ENCODE assay signal across 11 cellular contexts in the genomic region with DNA sequence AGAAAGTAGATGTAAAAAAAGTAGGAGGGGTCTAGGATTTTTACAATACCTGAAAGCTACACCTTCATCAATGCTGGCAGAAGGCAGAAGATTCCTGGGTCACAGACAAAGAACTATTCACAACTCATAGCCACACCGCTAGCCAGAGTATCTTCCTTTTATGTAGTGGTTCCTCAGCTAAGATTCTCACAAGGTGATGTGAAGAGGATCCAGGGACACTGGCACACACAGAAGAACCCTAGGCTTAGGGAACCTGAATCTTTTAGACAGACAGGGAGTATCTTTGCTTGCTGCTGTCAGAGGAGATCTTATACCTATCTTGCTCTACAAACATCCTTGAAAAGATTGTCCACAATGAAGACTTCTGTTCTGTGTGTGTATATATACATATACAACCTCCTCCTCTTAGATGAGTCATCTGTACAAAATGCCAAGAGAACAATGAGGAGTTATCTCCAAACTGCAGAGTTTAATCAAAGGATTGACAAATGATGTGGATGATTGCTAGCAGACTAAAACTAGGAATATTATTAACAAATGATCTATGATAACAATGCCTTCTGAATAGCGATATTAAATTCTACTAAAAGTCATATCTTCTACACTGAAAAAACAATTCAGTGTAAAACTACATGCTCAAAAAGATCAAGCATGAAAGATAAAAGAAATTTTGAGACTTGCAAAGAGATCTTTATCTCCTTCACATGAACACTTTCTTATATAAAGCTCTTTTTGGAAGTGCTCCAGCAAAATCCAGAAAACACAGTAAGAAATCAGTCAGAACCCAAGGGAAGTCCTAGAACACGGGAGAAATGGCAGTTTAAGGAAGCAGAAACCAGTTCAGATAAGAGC.
DNase-seq lines count a peak whose midpoint lies in the region; ATAC-seq and TF ChIP-seq lines count a peak whose summit lies in the region.
"Had no signal": no experiment of that assay in that cellular context is flagged by ENCODE, and none has a peak within 500 bp of the region (broad histone marks: within the 10 kb centered on the region; RNA-seq: fewer than 3 reads in every experiment).

No MANE protein-coding gene starts in this region.

- H3K4me3 ChIP-seq in HEK293 (ENCODE audit: low read depth, low read length) (no peak overlapping the region), fibroblast of the aortic adventitia (ENCODE audit: low read depth, low read length) (no peak overlapping the region)

- no peaks in the 10 kb centered on the region for H3K36me3 ChIP-seq in HEK293 (ENCODE audit: control insufficient read depth in 2 of 2, insufficient read depth in 1 of 2, low read length in 2 of 2)

- POLR2A ChIA-PET in HEK293 (lab: Yijun Ruan, JAX), result no interaction called here

- ATAC-seq in HG03175 (IDR thresholded peaks at IDR 0.05; ENCODE audit: unreplicated experiment) (no peak), GM18505 (IDR thresholded peaks at IDR 0.05; ENCODE audit: unreplicated experiment) (no peak)

- no peak overlapping the region for H3K27ac ChIP-seq in HEK293 (ENCODE audit: extremely low read depth, low read depth, low read length)
- H3K27ac ChIP-seq: parathyroid adenoma had no signal

- CTCF ChIA-PET in HEK293 (lab: Yijun Ruan, JAX), result no interaction called here

- peak; percentile 33 for DNase-seq in A172 (ENCODE audit: low spot score)
- peak; percentile 62 for DNase-seq in SW480 (ENCODE audit: low spot score)
- DNase-seq in fibroblast of the aortic adventitia (ENCODE audit: low read depth), result peak; percentile 60
- no peak for DNase-seq in stimulated activated CD8-positive, alpha-beta memory T cell treated with anti-CD3 and anti-CD28 coated beads, Interleukin-4, amount 100 ng/mL, for 48 hours
- DNase-seq in pons (ENCODE audit: low spot score), result no peak
- DNase-seq: aorta, NCI-H1417 had no signal

- no peak for TF ChIP-seq CTCF in HEK293 (tag by site-specific recombination; IDR thresholded peaks at IDR 0.05)
- no peak for TF ChIP-seq CTCF in fibroblast of the aortic adventitia (IDR thresholded peaks at IDR 0.05; ENCODE audit: insufficient read depth, low read length)

- no peaks in the 10 kb centered on the region for H3K9me3 ChIP-seq in HEK293 (ENCODE audit: control insufficient read depth, insufficient read depth, low read depth, low read length)

- no peak for TF ChIP-seq POLR2A in GM18505 (IDR thresholded peaks at IDR 0.05; ENCODE audit: borderline replicate concordance, extremely low read depth, insufficient read depth, insufficient read length)

- H3K4me1 ChIP-seq in HEK293 (ENCODE audit: control insufficient read depth, insufficient read depth, low read length), result peaks cover 24% of the 10 kb centered on the region

TF ChIP-seq in HEK293, 187 proteins besides CTCF, POLR2A, EP300 and RAD21:
- TF ChIP-seq, protein P1, sequence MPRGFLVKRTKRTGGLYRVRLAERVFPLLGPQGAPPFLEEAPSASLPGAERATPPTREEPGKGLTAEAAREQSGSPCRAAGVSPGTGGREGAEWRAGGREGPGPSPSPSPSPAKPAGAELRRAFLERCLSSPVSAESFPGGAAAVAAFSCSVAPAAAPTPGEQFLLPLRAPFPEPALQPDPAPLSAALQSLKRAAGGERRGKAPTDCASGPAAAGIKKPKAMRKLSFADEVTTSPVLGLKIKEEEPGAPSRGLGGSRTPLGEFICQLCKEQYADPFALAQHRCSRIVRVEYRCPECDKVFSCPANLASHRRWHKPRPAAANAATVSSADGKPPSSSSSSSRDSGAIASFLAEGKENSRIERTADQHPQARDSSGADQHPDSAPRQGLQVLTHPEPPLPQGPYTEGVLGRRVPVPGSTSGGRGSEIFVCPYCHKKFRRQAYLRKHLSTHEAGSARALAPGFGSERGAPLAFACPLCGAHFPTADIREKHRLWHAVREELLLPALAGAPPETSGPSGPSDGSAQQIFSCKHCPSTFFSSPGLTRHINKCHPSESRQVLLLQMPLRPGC (tag by site-specific recombination; IDR thresholded peaks at IDR 0.05), result no peak
- TF ChIP-seq PRDM1 (tag by site-specific recombination; IDR thresholded peaks at IDR 0.05) (0 out of 2 replicates have a peak, but pooled peaks have one; percentile 13), ZNF221 (tag by site-specific recombination; IDR thresholded peaks at IDR 0.05; ENCODE audit: borderline replicate concordance) (no peak), ZBTB48 (tag by site-specific recombination; IDR thresholded peaks at IDR 0.05) (0 out of 2 replicates have a peak, but pooled peaks have one; percentile 22), SALL2 (tag by site-specific recombination; IDR thresholded peaks at IDR 0.05; ENCODE audit: borderline replicate concordance) (no peak)
- TF ChIP-seq, protein P2, sequence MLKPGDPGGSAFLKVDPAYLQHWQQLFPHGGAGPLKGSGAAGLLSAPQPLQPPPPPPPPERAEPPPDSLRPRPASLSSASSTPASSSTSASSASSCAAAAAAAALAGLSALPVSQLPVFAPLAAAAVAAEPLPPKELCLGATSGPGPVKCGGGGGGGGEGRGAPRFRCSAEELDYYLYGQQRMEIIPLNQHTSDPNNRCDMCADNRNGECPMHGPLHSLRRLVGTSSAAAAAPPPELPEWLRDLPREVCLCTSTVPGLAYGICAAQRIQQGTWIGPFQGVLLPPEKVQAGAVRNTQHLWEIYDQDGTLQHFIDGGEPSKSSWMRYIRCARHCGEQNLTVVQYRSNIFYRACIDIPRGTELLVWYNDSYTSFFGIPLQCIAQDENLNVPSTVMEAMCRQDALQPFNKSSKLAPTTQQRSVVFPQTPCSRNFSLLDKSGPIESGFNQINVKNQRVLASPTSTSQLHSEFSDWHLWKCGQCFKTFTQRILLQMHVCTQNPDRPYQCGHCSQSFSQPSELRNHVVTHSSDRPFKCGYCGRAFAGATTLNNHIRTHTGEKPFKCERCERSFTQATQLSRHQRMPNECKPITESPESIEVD (tag by site-specific recombination; IDR thresholded peaks at IDR 0.05), result peak; percentile 43

Comparison
In these comparisons a context has a peak if more than half of its experiments do, and no peak if none do; other contexts are left out.
1. DNase-seq: peak in A172 (single experiment), SW480 (single experiment) and fibroblast of the aortic adventitia (single experiment); none in stimulated activated CD8-positive, alpha-beta memory T cell treated with anti-CD3 and anti-CD28 coated beads, Interleukin-4, amount 100 ng/mL, for 48 hours (single experiment) and pons (single experiment).